ENCODE assay signal across 11 cellular contexts in genomic region chr10:29946953-29947700, GRCh38.
DNase-seq lines count a peak whose midpoint lies in the region; ATAC-seq and TF ChIP-seq lines count a peak whose summit lies in the region.
"Had no signal": no experiment of that assay in that cellular context is flagged by ENCODE, and none has a peak within 500 bp of the region (broad histone marks: within the 10 kb centered on the region; RNA-seq: fewer than 3 reads in every experiment).

No MANE protein-coding gene starts in this region.

- H3K4me1 ChIP-seq in esophagus squamous epithelium = peaks cover 23 to 63% (median 57%) of the 10 kb centered on the region in 3 donors

- peak overlapping the region in 1 of 4 donors; percentile 14 for H3K4me3 ChIP-seq in esophagus squamous epithelium

- intact Hi-C loops in Right ventricle myocardium inferior (cut with DNase I) (loop anchor here (10.0 kb wide), 1 partner anchor 212 kb away; no protein-coding TSS in a partner anchor), cardiac septum (cut with DNase I) (no loop called here), esophagus squamous epithelium (cut with DNase I) (loop anchor here (10.0 kb wide), 1 partner anchor 92 kb away; no protein-coding TSS in a partner anchor)

- peak in 2 of 4 donors; percentile 12 to 24 for TF ChIP-seq POLR2A in esophagus squamous epithelium (IDR thresholded peaks at IDR 0.05)

- no peak overlapping the region for H3K27ac Mint-ChIP-seq in activated T-cell treated with anti-CD3 and anti-CD28 coated beads, Interleukin-2, amount 50 U/mL, for 72 hours
- H3K27ac Mint-ChIP-seq: activated naive CD4-positive, alpha-beta T cell treated with anti-CD3 and anti-CD28 coated beads, Interleukin-2, amount 50 U/mL, for 24 hours; nephron progenitor cell had no signal

- H3K27me3 Mint-ChIP-seq in activated T-cell treated with anti-CD3 and anti-CD28 coated beads, Interleukin-2, amount 50 U/mL, for 72 hours (ENCODE audit: low read depth) = peaks cover 7% of the 10 kb centered on the region
- H3K27me3 Mint-ChIP-seq: activated naive CD4-positive, alpha-beta T cell treated with anti-CD3 and anti-CD28 coated beads, Interleukin-2, amount 50 U/mL, for 24 hours had no signal

- no peaks in the 10 kb centered on the region for H3K36me3 Mint-ChIP-seq in activated T-cell treated with anti-CD3 and anti-CD28 coated beads, Interleukin-2, amount 50 U/mL, for 72 hours (ENCODE audit: insufficient read depth in 2 of 2)
- H3K36me3 Mint-ChIP-seq: activated naive CD4-positive, alpha-beta T cell treated with anti-CD3 and anti-CD28 coated beads, Interleukin-2, amount 50 U/mL, for 24 hours had no signal

- no peak for TF ChIP-seq CTCF in esophagus squamous epithelium (IDR thresholded peaks at IDR 0.05)

- no peaks in the 10 kb centered on the region for H3K27me3 ChIP-seq in esophagus squamous epithelium

- DNase-seq in Right ventricle myocardium inferior (ENCODE audit: missing footprints) = no peak
- DNase-seq in cardiac septum (ENCODE audit: low spot score) = no peak
- DNase-seq in esophagus squamous epithelium (lab: John Stamatoyannopoulos, UW) = no peak
- peak; percentile 80 for DNase-seq in myocyte (ENCODE audit: low read depth)
- no peak for DNase-seq in LoVo (ENCODE audit: low spot score)
- DNase-seq in NK-92 (lab: John Stamatoyannopoulos, UW; ENCODE audit: unreplicated experiment) = no peak
- DNase-seq in activated T-cell treated with anti-CD3 and anti-CD28 coated beads, Interleukin-2, amount 50 U/mL, for 72 hours = no peak
- DNase-seq: 8988T, nephron progenitor cell had no signal

- no peaks in the 10 kb centered on the region for H3K9me3 ChIP-seq in esophagus squamous epithelium

- ATAC-seq in Right ventricle myocardium inferior (peak; percentile 88), GM21526 (IDR thresholded peaks at IDR 0.05; ENCODE audit: low FRiP score, unreplicated experiment) (no peak)
- no peak for ATAC-seq in activated T-cell treated with anti-CD3 and anti-CD28 coated beads, Interleukin-2, amount 50 U/mL, for 72 hours (replicated peaks in 1 of 2)

- no peaks in the 10 kb centered on the region for H3K9me3 Mint-ChIP-seq in activated T-cell treated with anti-CD3 and anti-CD28 coated beads, Interleukin-2, amount 50 U/mL, for 72 hours
- H3K9me3 Mint-ChIP-seq: activated naive CD4-positive, alpha-beta T cell treated with anti-CD3 and anti-CD28 coated beads, Interleukin-2, amount 50 U/mL, for 24 hours; nephron progenitor cell had no signal

- 20 to 51% methylated on average over 5 to 6 of the region's 9 CpGs for WGBS in esophagus squamous epithelium, 2 donors

- H3K36me3 ChIP-seq in esophagus squamous epithelium = no peaks in the 10 kb centered on the region

- peaks cover 14% of the 10 kb centered on the region for H3K4me1 Mint-ChIP-seq in activated T-cell treated with anti-CD3 and anti-CD28 coated beads, Interleukin-2, amount 50 U/mL, for 72 hours (ENCODE audit: low read depth)
- H3K4me1 Mint-ChIP-seq: activated naive CD4-positive, alpha-beta T cell treated with anti-CD3 and anti-CD28 coated beads, Interleukin-2, amount 50 U/mL, for 24 hours had no signal

- no peak overlapping the region for H3K4me3 Mint-ChIP-seq in activated T-cell treated with anti-CD3 and anti-CD28 coated beads, Interleukin-2, amount 50 U/mL, for 72 hours
- H3K4me3 Mint-ChIP-seq: activated naive CD4-positive, alpha-beta T cell treated with anti-CD3 and anti-CD28 coated beads, Interleukin-2, amount 50 U/mL, for 24 hours; nephron progenitor cell had no signal

- H3K27ac ChIP-seq in esophagus squamous epithelium = peak overlapping the region; percentile 75 to 87 (median 85)
